Comparison of ENCODE assay signal across 8 cellular contexts in the genomic region with DNA sequence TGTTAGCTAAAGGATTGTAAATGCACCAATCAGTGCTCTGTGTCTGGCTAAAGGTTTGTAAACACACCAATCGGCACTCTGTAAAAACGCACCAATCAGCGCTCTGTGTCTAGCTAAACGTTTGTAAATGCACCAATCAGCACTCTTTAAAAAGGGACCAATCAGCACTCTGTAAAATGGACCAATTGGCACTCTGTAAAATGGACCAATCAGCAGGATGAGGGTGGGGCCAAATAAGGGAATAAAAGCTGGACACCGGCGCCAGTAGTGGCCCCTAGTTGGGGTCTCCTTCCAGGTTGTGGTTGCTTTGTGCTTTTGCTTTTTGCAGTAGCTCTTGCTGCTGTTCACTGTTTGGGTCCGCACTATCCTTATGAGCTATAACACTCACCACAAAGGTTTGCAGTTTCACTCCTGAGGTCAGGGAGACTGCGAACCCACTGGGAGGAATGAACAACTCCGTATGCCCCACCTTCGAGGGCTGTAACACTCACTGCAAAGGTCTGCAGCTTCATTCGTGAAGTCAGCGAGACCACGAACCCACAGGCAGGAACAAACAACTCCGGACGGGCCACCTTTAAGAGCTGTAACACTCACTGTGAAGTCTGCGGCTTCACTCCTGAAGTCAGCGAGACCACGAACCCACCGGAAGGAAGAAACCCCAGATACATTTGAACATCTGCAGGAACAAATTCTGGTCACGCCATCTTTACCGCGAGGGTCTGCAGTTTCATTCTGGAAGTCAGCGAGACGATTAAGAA. TPM values are rescaled to one million over a fixed set of nuclear protein-coding genes. Genes with fewer than 3 reads are reported as not detected.
DNase-seq lines count a peak whose midpoint lies in the region; ATAC-seq and TF ChIP-seq lines count a peak whose summit lies in the region.

No MANE protein-coding gene starts in this region.

- peak overlapping the region; percentile 80 for H3K27ac Mint-ChIP-seq in activated CD4-positive, alpha-beta memory T cell treated with anti-CD3 and anti-CD28 coated beads, Interleukin-2, amount 10 ng/mL, durations not matched to agents 7 days and 5 days

- ATAC-seq in GM19397 (IDR thresholded peaks at IDR 0.05; ENCODE audit: unreplicated experiment), result peak; percentile 47
- peak; percentile 53 for ATAC-seq in HG03469 (IDR thresholded peaks at IDR 0.05; ENCODE audit: unreplicated experiment)
- no peak for ATAC-seq in left lobe of liver

- H3K27me3 ChIP-seq in esophagus muscularis mucosa, result no peaks in the 10 kb centered on the region

- TF ChIP-seq CTCF in AG10803 (conservative IDR thresholded peaks at IDR 0.05; ENCODE audit: low read length), result no peak
- no peak for TF ChIP-seq CTCF in esophagus muscularis mucosa (IDR thresholded peaks at IDR 0.05)

- H3K9me3 ChIP-seq in esophagus muscularis mucosa, result no peaks in the 10 kb centered on the region

- peak overlapping the region; percentile 81 for H3K4me3 ChIP-seq in AG10803 (ENCODE audit: low read length)
- H3K4me3 ChIP-seq in esophagus muscularis mucosa, result peak overlapping the region; percentile 83 to 99 (median 93)

- H3K36me3 Mint-ChIP-seq in activated CD4-positive, alpha-beta memory T cell treated with anti-CD3 and anti-CD28 coated beads, Interleukin-2, amount 10 ng/mL, durations not matched to agents 7 days and 5 days (ENCODE audit: low read depth), result peaks cover 52% of the 10 kb centered on the region

- H3K36me3 ChIP-seq in esophagus muscularis mucosa, result no peaks in the 10 kb centered on the region

- peak overlapping the region; percentile 74 for H3K4me3 Mint-ChIP-seq in activated CD4-positive, alpha-beta memory T cell treated with anti-CD3 and anti-CD28 coated beads, Interleukin-2, amount 10 ng/mL, durations not matched to agents 7 days and 5 days

- no peak for DNase-seq in AG10803 (ENCODE audit: low read depth)
- DNase-seq in activated CD4-positive, alpha-beta memory T cell treated with anti-CD3 and anti-CD28 coated beads, Interleukin-2, amount 10 ng/mL, durations not matched to agents 7 days and 5 days, result peak; percentile 90
- DNase-seq in esophagus muscularis mucosa (ENCODE audit: extremely low spot score), result no peak
- peak; percentile 61 to 65 for DNase-seq in stimulated activated CD4-positive, alpha-beta T cell treated with anti-CD3 and anti-CD28 coated beads, Interleukin-15, amount 100 ng/mL, for 48 hours (ENCODE audit: low read depth in 2 of 2)
- no peak for DNase-seq in NCI-H2107 treated with DMSO at 0.1 percent for 48 hours (lab: John Stamatoyannopoulos, UW; ENCODE audit: unreplicated experiment)
- no peak for DNase-seq in left lobe of liver (ENCODE audit: low spot score)

- WGBS in esophagus muscularis mucosa, result 88% methylated on average over 24 of the region's 24 CpGs

- H3K27ac ChIP-seq in esophagus muscularis mucosa (replicated peaks in 1 of 4), result peak overlapping the region; percentile 93 to 97 (median 96)

- H3K27me3 Mint-ChIP-seq in activated CD4-positive, alpha-beta memory T cell treated with anti-CD3 and anti-CD28 coated beads, Interleukin-2, amount 10 ng/mL, durations not matched to agents 7 days and 5 days, result no peaks in the 10 kb centered on the region

- no peak for TF ChIP-seq EP300 in esophagus muscularis mucosa (IDR thresholded peaks at IDR 0.05)

- H3K9me3 Mint-ChIP-seq in activated CD4-positive, alpha-beta memory T cell treated with anti-CD3 and anti-CD28 coated beads, Interleukin-2, amount 10 ng/mL, durations not matched to agents 7 days and 5 days, result peaks cover 42% of the 10 kb centered on the region

- TF ChIP-seq POLR2A in esophagus muscularis mucosa (IDR thresholded peaks at IDR 0.05; ENCODE audit: low read depth), result no peak

- peaks cover 3 to 31% (median 25%) of the 10 kb centered on the region in 4 donors for H3K4me1 ChIP-seq in esophagus muscularis mucosa

- CTCF ChIA-PET in activated CD4-positive, alpha-beta memory T cell treated with anti-CD3 and anti-CD28 coated beads, Interleukin-2, amount 10 ng/mL, durations not matched to agents 7 days and 5 days (lab: Charles Lee), result interaction anchor here (0.7 to 2.1 kb wide), 7 partner anchors 53 to 1365 kb away, joined by 3 to 7 read pairs (median 5); partner anchors contain the start of gene KBTBD8

- H3K4me1 Mint-ChIP-seq in activated CD4-positive, alpha-beta memory T cell treated with anti-CD3 and anti-CD28 coated beads, Interleukin-2, amount 10 ng/mL, durations not matched to agents 7 days and 5 days, result peaks cover 49% of the 10 kb centered on the region

- intact Hi-C loops in esophagus muscularis mucosa (cut with DNase I), result no loop called here

- POLR2A ChIA-PET in activated CD4-positive, alpha-beta memory T cell treated with anti-CD3 and anti-CD28 coated beads, Interleukin-2, amount 10 ng/mL, durations not matched to agents 7 days and 5 days (lab: Charles Lee), result interaction anchor here (0.7 to 3.0 kb wide), 18 partner anchors 9 to 1429 kb away, joined by 3 to 17 read pairs (median 4); partner anchors contain the start of genes ARL6IP5, EOGT and KBTBD8

RNA-seq across cellular contexts. Expression of gene SUCLG2, which starts 1.1 kb away (rescaled TPM):
- total RNA-seq in activated CD4-positive, alpha-beta memory T cell treated with anti-CD3 and anti-CD28 coated beads, Interleukin-2, amount 10 ng/mL, durations not matched to agents 7 days and 5 days, result 10 to 100 TPM; 46.9 to 48.5 TPM
- 10 to 100 TPM; 55.2 to 69.3 (median 63.4) TPM for total RNA-seq in esophagus muscularis mucosa
- 157 TPM for total RNA-seq in left lobe of liver

Comparison
In these comparisons a context has a peak if more than half of its experiments do, and no peak if none do; other contexts are left out.
1. DNase-seq: peak in activated CD4-positive, alpha-beta memory T cell treated with anti-CD3 and anti-CD28 coated beads, Interleukin-2, amount 10 ng/mL, durations not matched to agents 7 days and 5 days (single experiment) and stimulated activated CD4-positive, alpha-beta T cell treated with anti-CD3 and anti-CD28 coated beads, Interleukin-15, amount 100 ng/mL, for 48 hours (2 of 2); none in AG10803 (single experiment), esophagus muscularis mucosa (single experiment), NCI-H2107 treated with DMSO at 0.1 percent for 48 hours (single experiment) and left lobe of liver (single experiment).